ENCODE assay signal across 12 cellular contexts in genomic region chr9:81529556-81530193, GRCh38.
DNase-seq lines count a peak whose midpoint lies in the region; ATAC-seq, FAIRE-seq and TF ChIP-seq lines count a peak whose summit lies in the region.
"Had no signal": no experiment of that assay in that cellular context is flagged by ENCODE, and none has a peak within 500 bp of the region (broad histone marks: within the 10 kb centered on the region; RNA-seq: fewer than 3 reads in every experiment).

No MANE protein-coding gene starts in this region.

- H3K9me3 ChIP-seq in A549 = 0 out of 3 replicates have a peak, but pooled peaks cover 4% of the 10 kb centered on the region
- H3K9me3 ChIP-seq: BLaER1 treated with 17β-estradiol and CSF1 and Interleukin-3, amounts not matched to agents 10 nM and 100 nM had no signal

- peaks cover 42% of the 10 kb centered on the region for H3K4me1 ChIP-seq in A549

- no peak; a peak in 1 of 5 replicates for TF ChIP-seq RAD21 in A549 (conservative IDR thresholded peaks at IDR 0.05 in 1 of 2, IDR thresholded peaks at IDR 0.05 in 1 of 2)

- peak; percentile 31 to 51; a peak in 2 of 5 replicates for TF ChIP-seq EP300 in A549 (IDR thresholded peaks at IDR 0.05)

- 0% methylated on average over 1 of the region's 1 CpG for WGBS in A549 (ENCODE audit: missing lambda C conversion rate)

- no peak for FAIRE-seq in A549 (lab: Jason Lieb, UNC)

- POLR2A ChIA-PET in A549 (lab: Yijun Ruan, JAX) = interaction anchor here (1.0 kb wide), 1 partner anchor 58 kb away, joined by 6 read pairs; no protein-coding TSS in a partner anchor

- DNase-seq in A549 (ENCODE audit: low read depth in 1 of 2, low spot score in 1 of 2) (peak; percentile 47 to 78), HT1080 (ENCODE audit: low read depth) (peak; percentile 65), astrocyte of the spinal cord (ENCODE audit: low read depth, low spot score) (peak; percentile 64), islet precursor cell (peak; percentile 80), COLO668 (lab: John Stamatoyannopoulos, UW; ENCODE audit: unreplicated experiment) (no peak), DMS153 treated with DMSO at 0.1 percent for 48 hours (lab: John Stamatoyannopoulos, UW; ENCODE audit: unreplicated experiment) (no peak), NOMO-1 treated with DMSO at 0.1 percent for 48 hours (lab: John Stamatoyannopoulos, UW; ENCODE audit: unreplicated experiment) (no peak), GM10266 (ENCODE audit: extremely low spot score) (no peak)
- DNase-seq: activated CD4-positive, alpha-beta T cell treated with anti-CD3 and anti-CD28 coated beads for 4 hours; anterior cingulate cortex; stimulated activated naive CD4-positive, alpha-beta T cell treated with Interleukin-2 at 50 U/mL for 16 hours had no signal

- CTCF ChIA-PET in A549 (lab: Yijun Ruan, JAX) = interaction anchor here (0.6 to 1.5 kb wide), 3 partner anchors 10 to 212 kb away, joined by 3 to 4 read pairs (median 3); no protein-coding TSS in a partner anchor

- no peak for TF ChIP-seq CTCF in A549 (IDR thresholded peaks at IDR 0.05)
- no peak for TF ChIP-seq CTCF in astrocyte of the spinal cord (IDR thresholded peaks at IDR 0.05; ENCODE audit: low read depth, low read length)
- TF ChIP-seq CTCF in GM10266 (IDR thresholded peaks at IDR 0.05; ENCODE audit: control insufficient read depth, insufficient read depth, low read depth, missing control alignments) = no peak

- no peak for TF ChIP-seq POLR2A in A549 (IDR thresholded peaks at IDR 0.05; ENCODE audit: low read length)

- peak; percentile 82 to 84; a peak in 5 of 6 replicates for ATAC-seq in A549

- in situ Hi-C loops in astrocyte of the spinal cord (cut with HindIII; ENCODE audit: low sequenced_read_pairs) = no loop called here

- peak overlapping the region; percentile 46 for H3K4me2 ChIP-seq in A549

- H3K4me3 ChIP-seq in A549 (no peak overlapping the region), astrocyte of the spinal cord (ENCODE audit: low read depth, low read length) (no peak overlapping the region)
- H3K4me3 ChIP-seq: BLaER1 treated with 17β-estradiol and CSF1 and Interleukin-3, amounts not matched to agents 10 nM and 100 nM had no signal

- H3K27ac ChIP-seq in A549 = peak overlapping the region; percentile 79 to 85
- H3K27ac ChIP-seq: BLaER1 treated with 17β-estradiol and CSF1 and Interleukin-3, amounts not matched to agents 10 nM and 100 nM had no signal

TF ChIP-seq in A549, 52 proteins besides CTCF, POLR2A, EP300 and RAD21 (continues in another document):
- TF ChIP-seq HOXB13 (CRISPR knock-in tag; IDR thresholded peaks at IDR 0.05; ENCODE audit: low read depth) (0 out of 2 replicates have a peak, but pooled peaks have one; percentile 18), CHD2 (IDR thresholded peaks at IDR 0.05; ENCODE audit: low read length, partially characterized antibody) (no peak), CBX2 (IDR thresholded peaks at IDR 0.05; ENCODE audit: borderline replicate concordance, low read depth) (no peak), EHMT2 (IDR thresholded peaks at IDR 0.05; ENCODE audit: low read depth) (peak; percentile 51; the same call in 1 of the 2 replicates), FOXS1 (CRISPR knock-in tag; IDR thresholded peaks at IDR 0.05) (no peak), NFE2L2 (conservative IDR thresholded peaks at IDR 0.05; ENCODE audit: low read length) (peak; percentile 43; the same call in 1 of the 2 replicates), HDAC2 (IDR thresholded peaks at IDR 0.05) (no peak), GATA3 (IDR thresholded peaks at IDR 0.05; ENCODE audit: borderline replicate concordance) (peak; percentile 18; the same call in 1 of the 2 replicates), USF2 (IDR thresholded peaks at IDR 0.05) (no peak), TP53 (CRISPR knock-in tag; IDR thresholded peaks at IDR 0.05) (no peak), JUN (IDR thresholded peaks at IDR 0.05) (0 out of 5 replicates have a peak, but pooled peaks of 1 of the 2 experiments have one; percentile 49), BHLHE40 (IDR thresholded peaks at IDR 0.05; ENCODE audit: low read depth, low read length) (no peak), JUNB (IDR thresholded peaks at IDR 0.05) (peak; percentile 60), CEBPB (IDR thresholded peaks at IDR 0.05) (0 out of 4 replicates have a peak, but pooled peaks of 1 of the 2 experiments have one; percentile 47), HEYL (CRISPR knock-in tag; IDR thresholded peaks at IDR 0.05) (no peak), MYC (IDR thresholded peaks at IDR 0.05; ENCODE audit: borderline replicate concordance, low read length) (peak; percentile 65; the same call in 1 of the 2 replicates), ESRRA (IDR thresholded peaks at IDR 0.05; ENCODE audit: borderline replicate concordance, low read length) (no peak), RFX5 (IDR thresholded peaks at IDR 0.05) (no peak), FOSL2 (IDR thresholded peaks at IDR 0.05) (peak; percentile 68), FOSL2 (CRISPR knock-in tag; IDR thresholded peaks at IDR 0.05) (peak; percentile 89), ATOH8 (CRISPR knock-in tag; IDR thresholded peaks at IDR 0.05; ENCODE audit: low read depth) (0 out of 2 replicates have a peak, but pooled peaks have one; percentile 33), BCL3 (IDR thresholded peaks at IDR 0.05) (no peak), RARB (CRISPR knock-in tag; IDR thresholded peaks at IDR 0.05) (no peak), MAFK (IDR thresholded peaks at IDR 0.05; ENCODE audit: partially characterized antibody) (peak; percentile 67), ZNF302 (CRISPR knock-in tag; IDR thresholded peaks at IDR 0.05) (no peak)
- TF ChIP-seq, protein P1, sequence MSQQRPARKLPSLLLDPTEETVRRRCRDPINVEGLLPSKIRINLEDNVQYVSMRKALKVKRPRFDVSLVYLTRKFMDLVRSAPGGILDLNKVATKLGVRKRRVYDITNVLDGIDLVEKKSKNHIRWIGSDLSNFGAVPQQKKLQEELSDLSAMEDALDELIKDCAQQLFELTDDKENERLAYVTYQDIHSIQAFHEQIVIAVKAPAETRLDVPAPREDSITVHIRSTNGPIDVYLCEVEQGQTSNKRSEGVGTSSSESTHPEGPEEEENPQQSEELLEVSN (IDR thresholded peaks at IDR 0.05; ENCODE audit: borderline replicate concordance, low read depth) = peak; percentile 38; the same call in 1 of the 2 replicates
- TF ChIP-seq, protein P2, sequence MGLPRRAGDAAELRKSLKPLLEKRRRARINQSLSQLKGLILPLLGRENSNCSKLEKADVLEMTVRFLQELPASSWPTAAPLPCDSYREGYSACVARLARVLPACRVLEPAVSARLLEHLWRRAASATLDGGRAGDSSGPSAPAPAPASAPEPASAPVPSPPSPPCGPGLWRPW (IDR thresholded peaks at IDR 0.05) = no peak
- TF ChIP-seq, protein P3, sequence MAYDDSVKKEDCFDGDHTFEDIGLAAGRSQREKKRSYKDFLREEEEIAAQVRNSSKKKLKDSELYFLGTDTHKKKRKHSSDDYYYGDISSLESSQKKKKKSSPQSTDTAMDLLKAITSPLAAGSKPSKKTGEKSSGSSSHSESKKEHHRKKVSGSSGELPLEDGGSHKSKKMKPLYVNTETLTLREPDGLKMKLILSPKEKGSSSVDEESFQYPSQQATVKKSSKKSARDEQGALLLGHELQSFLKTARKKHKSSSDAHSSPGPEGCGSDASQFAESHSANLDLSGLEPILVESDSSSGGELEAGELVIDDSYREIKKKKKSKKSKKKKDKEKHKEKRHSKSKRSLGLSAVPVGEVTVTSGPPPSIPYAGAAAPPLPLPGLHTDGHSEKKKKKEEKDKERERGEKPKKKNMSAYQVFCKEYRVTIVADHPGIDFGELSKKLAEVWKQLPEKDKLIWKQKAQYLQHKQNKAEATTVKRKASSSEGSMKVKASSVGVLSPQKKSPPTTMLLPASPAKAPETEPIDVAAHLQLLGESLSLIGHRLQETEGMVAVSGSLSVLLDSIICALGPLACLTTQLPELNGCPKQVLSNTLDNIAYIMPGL (CRISPR knock-in tag; IDR thresholded peaks at IDR 0.05; ENCODE audit: borderline replicate concordance) = no peak
- TF ChIP-seq, protein P4, sequence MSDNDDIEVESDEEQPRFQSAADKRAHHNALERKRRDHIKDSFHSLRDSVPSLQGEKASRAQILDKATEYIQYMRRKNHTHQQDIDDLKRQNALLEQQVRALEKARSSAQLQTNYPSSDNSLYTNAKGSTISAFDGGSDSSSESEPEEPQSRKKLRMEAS (IDR thresholded peaks at IDR 0.05) = peak; percentile 87

Comparison
In these comparisons a context has a peak if more than half of its experiments do, and no peak if none do; other contexts are left out.
1. DNase-seq: peak in A549 (2 of 2), HT1080 (single experiment), astrocyte of the spinal cord (single experiment) and islet precursor cell (single experiment); none in COLO668 (single experiment), DMS153 treated with DMSO at 0.1 percent for 48 hours (single experiment), NOMO-1 treated with DMSO at 0.1 percent for 48 hours (single experiment) and GM10266 (single experiment).